ENCODE assay signal across 9 cellular contexts in the genomic region with DNA sequence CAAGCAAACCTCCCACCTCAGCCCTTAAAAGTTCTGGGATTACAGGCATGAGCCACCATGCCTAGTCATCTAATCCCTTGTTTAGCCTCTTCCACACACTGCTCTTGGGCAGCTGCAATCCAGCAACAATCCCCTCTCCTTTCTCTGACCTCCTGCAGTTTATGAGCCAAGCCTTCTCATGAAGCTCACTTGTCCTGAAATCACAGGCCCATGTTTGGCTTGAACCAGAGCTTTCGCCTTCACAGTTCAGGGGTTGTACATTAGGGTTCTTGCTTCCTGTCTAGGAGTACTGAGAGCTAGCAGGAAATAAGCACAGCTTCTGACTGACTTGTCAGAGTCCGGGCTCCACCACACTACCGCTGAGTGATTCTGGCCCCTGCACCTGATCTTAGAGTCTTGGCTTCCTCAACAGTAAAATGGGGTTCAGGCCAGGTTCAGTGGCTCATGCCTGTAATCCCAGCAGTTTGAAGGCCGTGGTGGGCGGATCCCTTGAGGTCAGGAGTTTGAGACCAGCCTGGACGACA. TPM values are rescaled to one million over a fixed set of nuclear protein-coding genes. Genes with fewer than 3 reads are reported as not detected.
DNase-seq lines count a peak whose midpoint lies in the region; ATAC-seq and TF ChIP-seq lines count a peak whose summit lies in the region.
"Had no signal": no experiment of that assay in that cellular context is flagged by ENCODE, and none has a peak within 500 bp of the region (broad histone marks: within the 10 kb centered on the region; RNA-seq: fewer than 3 reads in every experiment).

No MANE protein-coding gene starts in this region.

- TF ChIP-seq CTCF in brain microvascular endothelial cell (IDR thresholded peaks at IDR 0.05; ENCODE audit: low read depth, low read length, missing control alignments) (no peak), MCF 10A (IDR thresholded peaks at IDR 0.05; ENCODE audit: unreplicated experiment) (no peak)

- H3K36me3 ChIP-seq in KOPT-K1 (ENCODE audit: insufficient read depth, low read length), result no peaks in the 10 kb centered on the region
- no peaks in the 10 kb centered on the region for H3K36me3 ChIP-seq in effector memory CD4-positive, alpha-beta T cell (ENCODE audit: control insufficient read depth, insufficient read depth, low read length)
- no peaks in the 10 kb centered on the region for H3K36me3 ChIP-seq in brain microvascular endothelial cell (replicated peaks)
- H3K36me3 ChIP-seq: heart left ventricle had no signal

- H3K9me3 ChIP-seq in KOPT-K1 (ENCODE audit: insufficient read depth, low read length, poor library complexity, severe bottlenecking), result no peaks in the 10 kb centered on the region
- no peaks in the 10 kb centered on the region for H3K9me3 ChIP-seq in effector memory CD4-positive, alpha-beta T cell (ENCODE audit: control insufficient read depth, low read length)
- H3K9me3 ChIP-seq: heart left ventricle had no signal

- no peak overlapping the region for H3K4me3 Mint-ChIP-seq in MCF 10A (ENCODE audit: unreplicated experiment)

- H3K36me3 Mint-ChIP-seq in MCF 10A (ENCODE audit: insufficient read depth, unreplicated experiment), result no peaks in the 10 kb centered on the region

- H3K27ac ChIP-seq in KOPT-K1 (ENCODE audit: low read depth, low read length, poor library complexity, severe bottlenecking) (peak overlapping the region; percentile 53), brain microvascular endothelial cell (no peak overlapping the region)
- peak overlapping the region; percentile 30 for H3K27ac ChIP-seq in effector memory CD4-positive, alpha-beta T cell (ENCODE audit: insufficient read depth, low read length, poor library complexity, severe bottlenecking)

- H3K4me1 Mint-ChIP-seq in MCF 10A (ENCODE audit: insufficient read depth, unreplicated experiment), result peaks cover 5% of the 10 kb centered on the region

- CTCF ChIA-PET in MCF 10A (lab: Yijun Ruan, JAX), result interaction anchor here (0.6 to 1.0 kb wide), 3 partner anchors 8 to 106 kb away, joined by 3 to 4 read pairs (median 3); no protein-coding TSS in a partner anchor

- peaks cover 8% of the 10 kb centered on the region for H3K4me1 ChIP-seq in effector memory CD4-positive, alpha-beta T cell (ENCODE audit: control insufficient read depth, insufficient read depth, low read length, poor library complexity, severe bottlenecking)
- H3K4me1 ChIP-seq: heart left ventricle had no signal

- no peak overlapping the region for H3K4me3 ChIP-seq in effector memory CD4-positive, alpha-beta T cell (ENCODE audit: insufficient read depth, low read depth, low read length, poor library complexity, severe bottlenecking)
- H3K4me3 ChIP-seq in brain microvascular endothelial cell (ENCODE audit: low read depth, low read length), result no peak overlapping the region
- H3K4me3 ChIP-seq: heart left ventricle had no signal

- no peaks in the 10 kb centered on the region for H3K9me3 Mint-ChIP-seq in MCF 10A (ENCODE audit: unreplicated experiment)

- intact Hi-C loops in MCF 10A (cut with micrococcal nuclease), result no loop called here

- no peaks in the 10 kb centered on the region for H3K27me3 Mint-ChIP-seq in MCF 10A (ENCODE audit: insufficient read depth, unreplicated experiment)

- DNase-seq in ELF-1 (ENCODE audit: low read depth, low spot score) (peak; percentile 28), DMS79 (lab: John Stamatoyannopoulos, UW) (no peak), brain microvascular endothelial cell (no peak), MCF 10A (ENCODE audit: unreplicated experiment) (no peak)
- DNase-seq in effector memory CD4-positive, alpha-beta T cell, result no peak
- DNase-seq in effector CD8-positive, alpha-beta T cell (lab: John Stamatoyannopoulos, UW), result no peak

- H3K27ac Mint-ChIP-seq in MCF 10A (ENCODE audit: low read depth, unreplicated experiment), result no peak overlapping the region

- H3K27me3 ChIP-seq in effector memory CD4-positive, alpha-beta T cell (replicated peaks; ENCODE audit: control insufficient read depth, insufficient read depth, low read length, poor library complexity, severe bottlenecking), result no peaks in the 10 kb centered on the region
- H3K27me3 ChIP-seq in brain microvascular endothelial cell (replicated peaks), result no peaks in the 10 kb centered on the region
- H3K27me3 ChIP-seq: heart left ventricle had no signal

- no TSS peak for BruUV-seq in MCF 10A (replicated peaks; lab: Mats Ljungman, UMichigan)

- POLR2A ChIA-PET in MCF 10A (lab: Yijun Ruan, JAX), result interaction anchor here (0.6 to 1.4 kb wide), 4 partner anchors 8 to 229 kb away, joined by 3 to 4 read pairs (median 3); no protein-coding TSS in a partner anchor

- in situ Hi-C loops in brain microvascular endothelial cell (cut with HindIII; ENCODE audit: low pct_ligation_motif_present, low sequenced_read_pairs), result no loop called here

- ATAC-seq in GM21423 (IDR thresholded peaks at IDR 0.05; ENCODE audit: unreplicated experiment), result peak; percentile 86
- ATAC-seq: heart left ventricle had no signal

RNA-seq across cellular contexts. Expression of a gene that starts 16.3 kb away (rescaled TPM):
- 51.6 and 53.7 TPM in 2 replicates for total RNA-seq in MCF 10A (2022)

RNA-seq across cellular contexts. Expression of a gene that starts 26.4 kb away (rescaled TPM):
- total RNA-seq in MCF 10A (2022), result 98.5 and 126 TPM in 2 replicates

RNA-seq across cellular contexts. Expression of a gene that starts 28.5 kb away (rescaled TPM):
- 18.5 and 22.2 TPM in 2 replicates for total RNA-seq in MCF 10A (2022)

RNA-seq across cellular contexts. Expression of a gene that starts 31.8 kb away (rescaled TPM):
- 9.1 and 9.5 TPM in 2 replicates for total RNA-seq in MCF 10A (2022)
